Comparison of ENCODE assay signal across 9 cellular contexts in the genomic region with DNA sequence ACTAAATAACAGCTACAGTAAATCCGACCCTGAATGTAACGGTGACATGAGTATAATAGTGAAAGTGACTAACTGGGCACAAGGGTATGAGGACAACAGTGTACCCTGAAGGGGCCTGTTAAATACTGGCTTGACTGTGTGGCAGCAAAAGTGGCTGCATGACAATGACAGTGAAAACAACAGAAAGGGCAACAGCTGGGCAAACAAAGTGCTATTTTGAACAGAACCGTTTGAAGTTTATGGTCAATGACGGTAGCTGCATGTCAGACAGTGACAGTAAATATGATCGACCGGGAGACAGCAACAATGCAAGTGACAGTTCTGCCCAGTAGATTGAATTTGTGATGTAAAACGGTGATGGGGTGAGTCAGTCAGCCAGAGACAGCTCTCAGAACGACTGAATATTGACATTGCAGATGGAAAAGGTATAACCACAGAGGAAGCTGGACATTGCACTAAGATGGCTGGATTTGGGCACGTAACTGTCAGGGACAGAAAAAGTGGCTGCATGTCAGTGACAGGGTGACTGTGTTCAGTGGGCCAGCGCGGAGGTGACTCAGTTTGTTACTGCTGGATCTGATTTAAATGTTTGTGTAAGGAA. TPM values are rescaled to one million over a fixed set of nuclear protein-coding genes. Genes with fewer than 3 reads are reported as not detected.
DNase-seq lines count a peak whose midpoint lies in the region; ATAC-seq, FAIRE-seq and TF ChIP-seq lines count a peak whose summit lies in the region.
"Had no signal": no experiment of that assay in that cellular context is flagged by ENCODE, and none has a peak within 500 bp of the region (broad histone marks: within the 10 kb centered on the region; RNA-seq: fewer than 3 reads in every experiment).

No MANE protein-coding gene starts in this region.

- peaks cover 26 to 28% of the 10 kb centered on the region in 2 experiments for H3K4me1 Mint-ChIP-seq in H9

- TF ChIP-seq POLR2A in GM12878 (IDR thresholded peaks at IDR 0.05; ENCODE audit: low read depth, low read length): no peak

- ATAC-seq in GM12878 (no peak), HG03457 (IDR thresholded peaks at IDR 0.05; ENCODE audit: unreplicated experiment) (no peak), HG03521 (IDR thresholded peaks at IDR 0.05; ENCODE audit: unreplicated experiment) (no peak)

- intact Hi-C loops in GM12878 (cut with micrococcal nuclease; ENCODE audit: unreplicated experiment): no loop called here

- TF ChIP-seq RAD21 in GM12878 (IDR thresholded peaks at IDR 0.05; ENCODE audit: insufficient read depth, low read depth, low read length): no peak

- H2AFZ ChIP-seq in H9 (ENCODE audit: low read length) (no peak overlapping the region), GM12878 (ENCODE audit: control insufficient read depth, low read depth, low read length) (peak overlapping the region; percentile 13; the same call in 1 of the 2 replicates), osteoblast (ENCODE audit: low read length) (peak overlapping the region; percentile 62), Karpas-422 (ENCODE audit: low read length) (no peak overlapping the region; the same call in 1 of the 2 replicates)

- H3K18ac ChIP-seq in H9 (ENCODE audit: insufficient read length, low read depth, low read length): no peak overlapping the region

- H2AK5ac ChIP-seq in H9 (ENCODE audit: insufficient read length, low read length): no peak overlapping the region

- H3K4me2 ChIP-seq in H9 (ENCODE audit: insufficient read depth, insufficient read length, low read length) (no peak overlapping the region), GM12878 (ENCODE audit: control insufficient read depth, insufficient read depth) (no peak overlapping the region), osteoblast (ENCODE audit: insufficient read depth, low read length) (no peak overlapping the region), Karpas-422 (ENCODE audit: low read depth, low read length, poor library complexity, severe bottlenecking) (no peak overlapping the region)

- POLR2A ChIA-PET in GM12878 (lab: Charles Lee): interaction anchor here (0.6 to 1.2 kb wide), 3 partner anchors 11 to 412 kb away, joined by 3 to 4 read pairs (median 3); no protein-coding TSS in a partner anchor

- H3T11ph ChIP-seq in H9 (ENCODE audit: low read length): no peak overlapping the region

- no peak overlapping the region for H4K8ac ChIP-seq in H9 (replicated peaks; ENCODE audit: insufficient read length, low read depth, low read length)

- H3K36me3 Mint-ChIP-seq in H9 (ENCODE audit: insufficient read depth in 1 of 3, low read depth in 3 of 3): no peaks in the 10 kb centered on the region

- FAIRE-seq in GM12878 (lab: Jason Lieb, UNC): no peak

- CTCF ChIA-PET in GM12878 (lab: Yijun Ruan, JAX): interaction anchor here (1.3 kb wide), 1 partner anchor 10 kb away, joined by 6 read pairs; no protein-coding TSS in a partner anchor

- H2BK15ac ChIP-seq in H9 (ENCODE audit: low read depth, low read length): no peak overlapping the region

- DNase-seq in H9 (no peak), NCI-H2081 treated with DMSO at 0.1 percent for 48 hours (lab: John Stamatoyannopoulos, UW) (peak; percentile 55), GM12878 (ENCODE audit: low read depth, low spot score) (no peak), osteoblast (ENCODE audit: insufficient read length, low spot score, missing footprints) (no peak), Karpas-422 (no peak)
- DNase-seq: Kasumi-1 had no signal

- no peaks in the 10 kb centered on the region for H3K9me3 ChIP-seq in H9 (ENCODE audit: control insufficient read depth, low read depth, low read length)
- no peaks in the 10 kb centered on the region for H3K9me3 ChIP-seq in GM12878 (replicated peaks; ENCODE audit: control insufficient read depth, insufficient read depth, low read length)
- no peaks in the 10 kb centered on the region for H3K9me3 ChIP-seq in osteoblast (ENCODE audit: low read depth, low read length)
- no peaks in the 10 kb centered on the region for H3K9me3 ChIP-seq in Karpas-422 (ENCODE audit: low read length)
- H3K9me3 ChIP-seq: breast epithelium had no signal

- no TSS peak for BruUV-seq in GM12878 (replicated peaks; lab: Mats Ljungman, UMichigan)

- no peak overlapping the region for H2BK12ac ChIP-seq in H9 (ENCODE audit: insufficient read length, low read depth, low read length)

- no CpG with 5 or more reads among the region's 11 CpGs for WGBS in H9 (ENCODE audit: extremely low coverage, insufficient read length, low lambda C conversion rate)
- 72% methylated on average over 11 of the region's 11 CpGs for WGBS in GM12878 (ENCODE audit: insufficient coverage, insufficient replicate concordance, low lambda C conversion rate, missing lambda C conversion rate)

- SMC1A ChIA-PET in GM12878 (lab: Charles Lee; ENCODE audit: uncharacterized antibody, unreplicated experiment): no interaction called here

- H3K9ac ChIP-seq in H9 (ENCODE audit: extremely low read depth, insufficient read length, low read length) (no peak overlapping the region), GM12878 (ENCODE audit: control insufficient read depth, insufficient read depth, low read length) (no peak overlapping the region), Karpas-422 (ENCODE audit: low read length) (no peak overlapping the region)

- peak overlapping the region; percentile 11 to 85; a peak in 3 of 5 replicates for H3K4me3 Mint-ChIP-seq in H9

- RAD21 ChIA-PET in GM12878 (lab: Charles Lee; ENCODE audit: unreplicated experiment): no interaction called here

- no peaks in the 10 kb centered on the region for H4K20me1 ChIP-seq in H9 (ENCODE audit: control insufficient read depth, insufficient read depth, insufficient read length)
- no peaks in the 10 kb centered on the region for H4K20me1 ChIP-seq in GM12878 (ENCODE audit: control insufficient read depth, insufficient read depth)
- H4K20me1 ChIP-seq in osteoblast (ENCODE audit: insufficient read depth, low read length): no peaks in the 10 kb centered on the region
- no peaks in the 10 kb centered on the region for H4K20me1 ChIP-seq in Karpas-422 (ENCODE audit: insufficient read depth, low read depth, low read length)

- H3K27ac ChIP-seq in H9 (ENCODE audit: insufficient read length, low read depth, low read length) (peak overlapping the region; percentile 18), GM12878 (ENCODE audit: control insufficient read depth, insufficient read depth) (no peak overlapping the region), osteoblast (ENCODE audit: low read depth, low read length) (no peak overlapping the region), Karpas-422 (ENCODE audit: low read length) (no peak overlapping the region)

- H3K23me2 ChIP-seq in H9 (ENCODE audit: insufficient read length, low read depth, low read length, poor library complexity, severe bottlenecking): peaks cover 6% of the 10 kb centered on the region

- peak overlapping the region; percentile 45 for H4K5ac ChIP-seq in H9 (ENCODE audit: insufficient read length, low read depth, low read length)

- H3K4me3 ChIP-seq in GM12878: no peak overlapping the region
- no peak overlapping the region for H3K4me3 ChIP-seq in osteoblast (ENCODE audit: insufficient read depth, low read length)
- no peak overlapping the region for H3K4me3 ChIP-seq in Karpas-422 (ENCODE audit: low read length)

- no peaks in the 10 kb centered on the region for H3K9me3 Mint-ChIP-seq in H9

- no peaks in the 10 kb centered on the region; the same call in 1 of the 2 replicates for H3K79me2 ChIP-seq in H9 (ENCODE audit: insufficient read depth, low read length)
- H3K79me2 ChIP-seq in GM12878 (ENCODE audit: control insufficient read depth, insufficient read depth, low read length): peaks cover 17% of the 10 kb centered on the region
- H3K79me2 ChIP-seq in osteoblast (ENCODE audit: insufficient read depth, low read length): peaks cover 26% of the 10 kb centered on the region
- peaks cover 21% of the 10 kb centered on the region for H3K79me2 ChIP-seq in Karpas-422 (ENCODE audit: low read length)

- no peaks in the 10 kb centered on the region for H3K9me2 ChIP-seq in Karpas-422 (replicated peaks; ENCODE audit: insufficient read depth, low read length)

- H3K23ac ChIP-seq in H9 (ENCODE audit: insufficient read length, low read depth, low read length): no peak overlapping the region

- peak overlapping the region; percentile 19 to 94 (median 81); a peak in 5 of 7 replicates for H3K27ac Mint-ChIP-seq in H9

- H3K79me1 ChIP-seq in H9 (ENCODE audit: insufficient read depth, low read depth, low read length, poor library complexity, severe bottlenecking): no peaks in the 10 kb centered on the region

- no peak overlapping the region for H2BK20ac ChIP-seq in H9 (ENCODE audit: low read depth, low read length, poor library complexity, severe bottlenecking)

- H3K27me3 Mint-ChIP-seq in H9 (ENCODE audit: low read depth): no peaks in the 10 kb centered on the region

- no peak overlapping the region for H2BK5ac ChIP-seq in H9 (ENCODE audit: insufficient read length, low read length)

- TF ChIP-seq CTCF in H9 (conservative IDR thresholded peaks at IDR 0.05) (no peak), GM12878 (IDR thresholded peaks at IDR 0.05 in 2 of 3, conservative IDR thresholded peaks at IDR 0.05 in 1 of 3; ENCODE audit: control insufficient read depth in 2 of 3, extremely low read depth in 1 of 3, insufficient read depth in 1 of 3, low read depth in 3 of 3, low read length in 3 of 3) (no peak), osteoblast (IDR thresholded peaks at IDR 0.05; ENCODE audit: extremely low read depth, low read depth, low read length) (no peak)

- no peak for TF ChIP-seq EP300 in GM12878 (IDR thresholded peaks at IDR 0.05; ENCODE audit: borderline replicate concordance in 1 of 2, control insufficient read depth in 1 of 2, low read depth in 2 of 2, low read length in 2 of 2)

- H3K14ac ChIP-seq in H9 (ENCODE audit: insufficient read depth, low read length): no peak overlapping the region

- in situ Hi-C loops in GM12878 (cut with MboI): no loop called here

- H3K36me3 ChIP-seq in GM12878 (ENCODE audit: control insufficient read depth in 2 of 2, insufficient read depth in 2 of 2, low read length in 1 of 2): no peaks in the 10 kb centered on the region
- no peaks in the 10 kb centered on the region for H3K36me3 ChIP-seq in osteoblast (ENCODE audit: insufficient read depth, low read length)
- no peaks in the 10 kb centered on the region for H3K36me3 ChIP-seq in Karpas-422 (ENCODE audit: insufficient read depth, low read length)
- H3K36me3 ChIP-seq: breast epithelium had no signal

- H4K91ac ChIP-seq in H9 (ENCODE audit: insufficient read length, low read depth, low read length): no peak overlapping the region

- H3K4ac ChIP-seq in H9 (ENCODE audit: low read depth, low read length): no peak overlapping the region

- H3K4me1 ChIP-seq in H9 (ENCODE audit: insufficient read depth, low read length): peaks cover 9% of the 10 kb centered on the region; the same call in 1 of the 2 replicates
- H3K4me1 ChIP-seq in GM12878 (ENCODE audit: control insufficient read depth, insufficient read depth, low read length): no peaks in the 10 kb centered on the region
- peaks cover 16% of the 10 kb centered on the region for H3K4me1 ChIP-seq in osteoblast (ENCODE audit: insufficient read depth, low read length)
- peaks cover 10% of the 10 kb centered on the region for H3K4me1 ChIP-seq in Karpas-422 (ENCODE audit: low read length)
- H3K4me1 ChIP-seq: breast epithelium had no signal

- H2BK120ac ChIP-seq in H9 (ENCODE audit: low read depth, low read length, poor library complexity, severe bottlenecking): no peak overlapping the region

- H3K56ac ChIP-seq in H9 (ENCODE audit: insufficient read length, low read depth, low read length): no peak overlapping the region

- H3K27me3 ChIP-seq in H9 (ENCODE audit: insufficient read depth, low read length): no peaks in the 10 kb centered on the region
- H3K27me3 ChIP-seq in GM12878 (replicated peaks in 1 of 2; ENCODE audit: control insufficient read depth in 2 of 2, insufficient read depth in 2 of 2, low read length in 1 of 2): no peaks in the 10 kb centered on the region
- H3K27me3 ChIP-seq in osteoblast (ENCODE audit: insufficient read depth, low read length): no peaks in the 10 kb centered on the region
- H3K27me3 ChIP-seq in Karpas-422 (ENCODE audit: low read length): no peaks in the 10 kb centered on the region
- H3K27me3 ChIP-seq: breast epithelium had no signal

RNA-seq across cellular contexts. Expression of gene ZBTB40, which starts 1.1 kb away (rescaled TPM):
- total RNA-seq in H9 (2021) (14.6 and 16.3 TPM in 2 replicates), GM12878 (2014; rRNA removed) (12.1 and 13.6 TPM in 2 replicates), GM12878 (2014; rRNA removed; fragmentation: Illumina TruSeq; extraction: Trizol) (9.3 and 9.4 TPM in 2 replicates), GM12878 (2021) (14.0 and 14.4 TPM in 2 replicates), osteoblast (13.8 and 16.3 TPM in 2 replicates)
- total RNA-seq in GM12878 (2013; cell fraction: nucleolus; rRNA removed): 47.2 and 47.4 TPM in 2 replicates
- polyA plus RNA-seq in GM12878 (2011; ENCODE audit: low read depth): 5.0 TPM
- polyA plus RNA-seq in GM12878 (2011; rRNA removed) (6.5 and 8.6 TPM in 2 replicates), GM12878 (2014; fragmentation: Illumina TruSeq; extraction: Trizol) (10.9 and 12.3 TPM in 2 replicates), GM12878 (2014; fragmentation: Nextera tagmentation; extraction: Ambion mirVana) (1 to 10 TPM; 1.9 to 2.3 TPM), GM12878 (2014; rRNA removed) (12.1 and 12.2 TPM in 2 replicates), GM12878 (2016; fragmentation: Nextera tagmentation; extraction: Ambion mirVana) (1 to 10 TPM; 6.9 to 7.4 TPM)
- 8.8 and 9.1 TPM in 2 replicates for polyA plus RNA-seq in GM12878 (2011; cell fraction: cytosol; rRNA removed)
- polyA plus RNA-seq in GM12878 (2011; cell fraction: nucleus; rRNA removed): 55.6 and 60.8 TPM in 2 replicates
- polyA plus RNA-seq in GM12878 (2012): 6.3 and 6.9 TPM in 2 replicates
- 16.8 and 17.4 TPM in 2 replicates for polyA minus RNA-seq in GM12878 (2011; rRNA and poly(A)+ RNA removed)
- polyA minus RNA-seq in GM12878 (2011; cell fraction: cytosol; rRNA and poly(A)+ RNA removed): 3.7 and 6.9 TPM in 2 replicates
- polyA minus RNA-seq in GM12878 (2011; cell fraction: nucleus; rRNA and poly(A)+ RNA removed): 14.6 and 18.2 TPM in 2 replicates
- total RNA-seq in Karpas-422 (2014; rRNA removed; shearing (Covaris generic); ENCODE audit: low replicate concordance): 11.1 and 15.3 TPM in 2 replicates

Comparison
In these comparisons a context has a peak if more than half of its experiments do, and no peak if none do; other contexts are left out.
1. H2AFZ ChIP-seq: peak in GM12878 (single experiment) and osteoblast (single experiment); none in H9 (single experiment) and Karpas-422 (single experiment).